28 cellular contexts compared by ENCODE assay signal in genomic region chr1:18038051-18038450, GRCh38.
"Had no signal": no experiment of that assay in that cellular context is flagged by ENCODE, and none has a peak within 500 bp of the region (broad histone marks: within the 10 kb centered on the region; RNA-seq: fewer than 3 reads in every experiment).

No MANE protein-coding gene starts in this region.

- H3K27me3 ChIP-seq: ovary, right lobe of liver, thyroid gland, upper lobe of left lung, vagina had no signal

- H3K36me3 ChIP-seq: neural progenitor cell, ovary, right lobe of liver, sigmoid colon, stomach, thoracic aorta, thyroid gland, tibial nerve, upper lobe of left lung, vagina had no signal

- H3K9me3 ChIP-seq: ovary, psoas muscle, right lobe of liver, sigmoid colon, stomach, thoracic aorta, thyroid gland, tibial nerve, upper lobe of left lung, vagina had no signal

- FAIRE-seq: small intestine, urothelium cell line had no signal

- H3K4me1 ChIP-seq: parathyroid adenoma, psoas muscle, right lobe of liver, sigmoid colon, stomach, thyroid gland, tibial nerve, upper lobe of left lung, vagina had no signal

- H3K4me1 Mint-ChIP-seq: nephron; stimulated activated effector memory CD8-positive, alpha-beta T cell treated with anti-CD3 and anti-CD28 coated beads, Interleukin-12 subunit alpha, Interleukin-12 subunit beta, amount 100 ng/mL, for 72 hours had no signal

- H3K79me2 ChIP-seq: parathyroid adenoma had no signal

- H3K9me3 Mint-ChIP-seq: nephron; neural progenitor cell; stimulated activated effector memory CD8-positive, alpha-beta T cell treated with anti-CD3 and anti-CD28 coated beads, Interleukin-12 subunit alpha, Interleukin-12 subunit beta, amount 100 ng/mL, for 72 hours; stimulated activated naive B cell treated with anti-CD40 and anti-IgM and Interleukin-4, amounts not matched to agents 10 μg/mL and 1 μg/mL and 100 μg/mL, for 72 hours; stimulated activated naive CD8-positive, alpha-beta T cell treated with anti-CD3 and anti-CD28 coated beads, Interleukin-15, Interleukin-2, amounts not matched to agents 100 ng/mL and 50 ng/mL, for 24 hours had no signal

- ATAC-seq: psoas muscle; right cardiac atrium; right lobe of liver; stimulated activated effector memory CD8-positive, alpha-beta T cell treated with anti-CD3 and anti-CD28 coated beads, Interleukin-12 subunit alpha, Interleukin-12 subunit beta, amount 100 ng/mL, for 72 hours; stimulated activated naive B cell treated with anti-CD40 and anti-IgM and Interleukin-4, amounts not matched to agents 10 μg/mL and 1 μg/mL and 100 μg/mL, for 72 hours had no signal

- H3K27ac Mint-ChIP-seq: nephron; neural progenitor cell; progenitor cell of endocrine pancreas; stimulated activated effector memory CD8-positive, alpha-beta T cell treated with anti-CD3 and anti-CD28 coated beads, Interleukin-12 subunit alpha, Interleukin-12 subunit beta, amount 100 ng/mL, for 72 hours; stimulated activated naive B cell treated with anti-CD40 and anti-IgM and Interleukin-4, amounts not matched to agents 10 μg/mL and 1 μg/mL and 100 μg/mL, for 72 hours; stimulated activated naive CD8-positive, alpha-beta T cell treated with anti-CD3 and anti-CD28 coated beads, Interleukin-15, Interleukin-2, amounts not matched to agents 100 ng/mL and 50 ng/mL, for 24 hours had no signal

- H2AFZ ChIP-seq: neural progenitor cell, parathyroid adenoma had no signal

- H3K9ac ChIP-seq: neural progenitor cell, parathyroid adenoma had no signal

- H3K4me2 ChIP-seq: neural progenitor cell had no signal

- H3K4me3 ChIP-seq: neural progenitor cell, ovary, psoas muscle, right lobe of liver, sigmoid colon, stomach, thoracic aorta, thyroid gland, tibial nerve, upper lobe of left lung, vagina had no signal

- H3K27ac ChIP-seq: neural progenitor cell, ovary, parathyroid adenoma, psoas muscle, right lobe of liver, sigmoid colon, stomach, thoracic aorta, thyroid gland, tibial nerve, upper lobe of left lung, vagina had no signal

- H3K4me3 Mint-ChIP-seq: nephron; neural progenitor cell; stimulated activated effector memory CD8-positive, alpha-beta T cell treated with anti-CD3 and anti-CD28 coated beads, Interleukin-12 subunit alpha, Interleukin-12 subunit beta, amount 100 ng/mL, for 72 hours; stimulated activated naive B cell treated with anti-CD40 and anti-IgM and Interleukin-4, amounts not matched to agents 10 μg/mL and 1 μg/mL and 100 μg/mL, for 72 hours; stimulated activated naive CD8-positive, alpha-beta T cell treated with anti-CD3 and anti-CD28 coated beads, Interleukin-15, Interleukin-2, amounts not matched to agents 100 ng/mL and 50 ng/mL, for 24 hours had no signal

- DNase-seq: occipital lobe; ovary; posterior cingulate gyrus; psoas muscle; right cardiac atrium; right lobe of liver; sigmoid colon; small intestine; stimulated activated CD4-positive, alpha-beta T cell treated with anti-CD3 and anti-CD28 coated beads, Interleukin-15, amount 100 ng/mL, for 24 hours; stimulated activated CD4-positive, alpha-beta T cell treated with anti-CD3 and anti-CD28 coated beads, Interleukin-2, amount 100 ng/mL, for 24 hours; stimulated activated CD4-positive, alpha-beta T cell treated with anti-CD3 and anti-CD28 coated beads, Interleukin-2, amount 100 ng/mL, for 48 hours; stimulated activated CD4-positive, alpha-beta T cell treated with anti-CD3 and anti-CD28 coated beads, Interleukin-4, amount 100 ng/mL, for 24 hours; stimulated activated naive B cell treated with anti-CD40 and anti-IgM and Interleukin-4, amounts not matched to agents 10 μg/mL and 1 μg/mL and 100 μg/mL, for 72 hours; stimulated activated naive CD4-positive, alpha-beta T cell treated with Interleukin-2 at 50 U/mL for 16 hours; stomach; thyroid gland; trophoblast cell; upper lobe of left lung had no signal
